ENCODE assay signal across 10 cellular contexts in the genomic region with DNA sequence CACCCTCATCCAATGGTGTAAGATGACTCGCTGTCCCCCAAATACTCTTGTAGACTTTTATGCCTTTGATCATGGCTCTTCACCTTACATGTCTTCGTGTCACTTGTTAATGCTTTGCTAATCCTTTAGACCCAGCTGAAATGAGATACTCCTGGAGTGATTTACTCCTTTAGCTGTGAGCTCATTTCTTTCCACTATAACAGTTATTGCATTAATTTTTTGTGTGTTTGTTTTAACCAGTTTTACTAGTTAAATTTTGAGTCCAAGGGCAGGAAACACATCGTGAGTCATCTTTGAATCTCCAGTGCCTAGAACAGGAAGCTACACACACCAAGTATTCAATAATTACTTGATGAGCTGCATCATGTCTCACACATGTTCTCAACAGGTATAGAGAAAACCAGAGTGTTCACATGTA. TPM values are rescaled to one million over a fixed set of nuclear protein-coding genes. Genes with fewer than 3 reads are reported as not detected.
DNase-seq lines count a peak whose midpoint lies in the region; ATAC-seq and TF ChIP-seq lines count a peak whose summit lies in the region.
"Had no signal": no experiment of that assay in that cellular context is flagged by ENCODE, and none has a peak within 500 bp of the region (broad histone marks: within the 10 kb centered on the region; RNA-seq: fewer than 3 reads in every experiment).

No MANE protein-coding gene starts in this region.

- peak overlapping the region; percentile 42 for H2AFZ ChIP-seq in DND-41 (ENCODE audit: low read depth, low read length)

- peaks cover under 1 to 9% of the 10 kb centered on the region in 2 donors for H3K36me3 Mint-ChIP-seq in activated naive CD4-positive, alpha-beta T cell treated with anti-CD3 and anti-CD28 coated beads, Interleukin-2, amount 50 U/mL, for 72 hours
- peaks cover 0 to 15% (median 12%) of the 10 kb centered on the region in 5 donors for H3K36me3 Mint-ChIP-seq in naive thymus-derived CD4-positive, alpha-beta T cell

- intact Hi-C loops in naive thymus-derived CD4-positive, alpha-beta T cell (cut with micrococcal nuclease) = no loop called here

- no peak for TF ChIP-seq CTCF in DND-41 (IDR thresholded peaks at IDR 0.05; ENCODE audit: borderline replicate concordance, extremely low read depth, low read length, poor library complexity, severe bottlenecking)

- peaks cover 54% of the 10 kb centered on the region for H3K79me2 ChIP-seq in DND-41 (ENCODE audit: insufficient read depth, low read length)

- CTCF ChIA-PET in naive thymus-derived CD4-positive, alpha-beta T cell (lab: Charles Lee) = interaction anchor here (1.1 to 11.9 kb wide), 6 partner anchors 8 to 117 kb away, joined by 3 to 256 read pairs (median 8); a partner anchor contains a TSS

- peak overlapping the region; percentile 79 to 88 for H3K27ac Mint-ChIP-seq in activated naive CD4-positive, alpha-beta T cell treated with anti-CD3 and anti-CD28 coated beads, Interleukin-2, amount 50 U/mL, for 72 hours
- peak overlapping the region; percentile 75 to 99 (median 92) for H3K27ac Mint-ChIP-seq in naive thymus-derived CD4-positive, alpha-beta T cell

- H3K27me3 ChIP-seq in DND-41 (ENCODE audit: insufficient read depth, low read length, poor library complexity) = no peaks in the 10 kb centered on the region
- H3K27me3 ChIP-seq in naive thymus-derived CD4-positive, alpha-beta T cell (ENCODE audit: control insufficient read depth in 2 of 2, insufficient read depth in 2 of 2, low read length in 2 of 2) = no peaks in the 10 kb centered on the region
- H3K27me3 ChIP-seq: sigmoid colon had no signal

- H3K4me3 Mint-ChIP-seq in naive thymus-derived CD4-positive, alpha-beta T cell = peak overlapping the region; percentile 13 to 81 (median 60)

- H3K4me3 ChIP-seq in DND-41 (ENCODE audit: low read depth in 1 of 2, low read length in 2 of 2) = no peak overlapping the region
- H3K4me3 ChIP-seq in naive thymus-derived CD4-positive, alpha-beta T cell (ENCODE audit: low read length) = peak overlapping the region; percentile 19
- H3K4me3 ChIP-seq: sigmoid colon had no signal

- H3K9me3 Mint-ChIP-seq in activated naive CD4-positive, alpha-beta T cell treated with anti-CD3 and anti-CD28 coated beads, Interleukin-2, amount 50 U/mL, for 72 hours = no peaks in the 10 kb centered on the region
- H3K9me3 Mint-ChIP-seq in naive thymus-derived CD4-positive, alpha-beta T cell = no peaks in the 10 kb centered on the region

- H3K27ac ChIP-seq in DND-41 (ENCODE audit: low read length) = peak overlapping the region; percentile 90
- H3K27ac ChIP-seq in naive thymus-derived CD4-positive, alpha-beta T cell (ENCODE audit: low read depth, low read length) = peak overlapping the region; percentile 52

- H3K4me1 Mint-ChIP-seq in naive thymus-derived CD4-positive, alpha-beta T cell = peaks cover 27 to 71% (median 54%) of the 10 kb centered on the region in 7 donors

- POLR2A ChIA-PET in naive thymus-derived CD4-positive, alpha-beta T cell (lab: Charles Lee) = interaction anchor here (0.8 to 20.8 kb wide), 12 partner anchors 3 to 380 kb away, joined by 3 to 581 read pairs (median 4); a partner anchor contains a TSS

- peaks cover 59% of the 10 kb centered on the region for H3K4me1 ChIP-seq in DND-41 (ENCODE audit: insufficient read depth, low read length)
- H3K4me1 ChIP-seq in naive thymus-derived CD4-positive, alpha-beta T cell (ENCODE audit: control insufficient read depth in 2 of 2, insufficient read depth in 2 of 2, low read length in 2 of 2) = peaks cover 18 to 52% of the 10 kb centered on the region in 2 donors

- peak overlapping the region; percentile 38 for H3K9ac ChIP-seq in DND-41 (ENCODE audit: low read depth, low read length)

- no peaks in the 10 kb centered on the region for H3K27me3 Mint-ChIP-seq in naive thymus-derived CD4-positive, alpha-beta T cell

- H3K4me2 ChIP-seq in DND-41 (ENCODE audit: insufficient read depth, low read length) = peak overlapping the region; percentile 9

- no peaks in the 10 kb centered on the region for H3K9me3 ChIP-seq in DND-41 (ENCODE audit: insufficient read depth, low read length, severe bottlenecking)
- H3K9me3 ChIP-seq in naive thymus-derived CD4-positive, alpha-beta T cell (ENCODE audit: control insufficient read depth in 2 of 3, low read length in 3 of 3) = no peaks in the 10 kb centered on the region
- H3K9me3 ChIP-seq: sigmoid colon had no signal

- DNase-seq in DND-41 (peak; percentile 22), KG1 (lab: John Stamatoyannopoulos, UW) (peak; percentile 56), retina (no peak), NCI-H526 (lab: John Stamatoyannopoulos, UW) (no peak)
- no peak for DNase-seq in activated naive CD4-positive, alpha-beta T cell treated with anti-CD3 and anti-CD28 coated beads, Interleukin-2, amount 50 U/mL, for 72 hours (ENCODE audit: low spot score in 2 of 2)
- peak in 7 of 9 donors; percentile 34 to 63 (median 50) for DNase-seq in naive thymus-derived CD4-positive, alpha-beta T cell
- DNase-seq: activated CD4-positive, CD25-positive, alpha-beta regulatory T cell; sigmoid colon had no signal

- no peaks in the 10 kb centered on the region for H3K36me3 ChIP-seq in DND-41 (ENCODE audit: insufficient read depth, low read length)
- H3K36me3 ChIP-seq in naive thymus-derived CD4-positive, alpha-beta T cell (ENCODE audit: control insufficient read depth in 2 of 3, insufficient read depth in 3 of 3, low read length in 3 of 3) = no peaks in the 10 kb centered on the region
- H3K36me3 ChIP-seq: sigmoid colon had no signal

- no peaks in the 10 kb centered on the region for H4K20me1 ChIP-seq in DND-41 (ENCODE audit: insufficient read depth, low read length)

- peak; percentile 75 for ATAC-seq in DND-41 (ENCODE audit: insufficient read depth, low read depth)
- ATAC-seq in activated naive CD4-positive, alpha-beta T cell treated with anti-CD3 and anti-CD28 coated beads, Interleukin-2, amount 50 U/mL, for 72 hours = peak; percentile 88 to 90
- peak; percentile 89 for ATAC-seq in naive thymus-derived CD4-positive, alpha-beta T cell
- no peak for ATAC-seq in HG03442 (IDR thresholded peaks at IDR 0.05; ENCODE audit: unreplicated experiment)
- ATAC-seq in HG03095 (IDR thresholded peaks at IDR 0.05; ENCODE audit: unreplicated experiment) = no peak

RNA-seq across cellular contexts. Expression of a gene that starts 6.5 kb away (rescaled TPM):
- 10 to 100 TPM; 51.5 to 62.1 TPM for total RNA-seq in activated naive CD4-positive, alpha-beta T cell treated with anti-CD3 and anti-CD28 coated beads, Interleukin-2, amount 50 U/mL, for 72 hours
- 10 to 100 TPM; 51.4 to 78.6 (median 67.3) TPM for total RNA-seq in naive thymus-derived CD4-positive, alpha-beta T cell
- polyA plus RNA-seq in naive thymus-derived CD4-positive, alpha-beta T cell = 10 to 100 TPM; 49.8 to 59.8 TPM

RNA-seq across cellular contexts. Expression of a gene that starts 27.2 kb away (rescaled TPM):
- total RNA-seq in activated naive CD4-positive, alpha-beta T cell treated with anti-CD3 and anti-CD28 coated beads, Interleukin-2, amount 50 U/mL, for 72 hours = 10 to 100 TPM; 34.1 to 41.4 TPM
- 100 to 1,000 TPM in 1 of 5 experiments, 10 to 100 TPM in 4; 39.7 to 103 (median 48.9) TPM for total RNA-seq in naive thymus-derived CD4-positive, alpha-beta T cell
- 1 to 10 TPM; 2.5 to 5.0 TPM for polyA plus RNA-seq in naive thymus-derived CD4-positive, alpha-beta T cell

Comparison
In these comparisons a context has a peak if more than half of its experiments do, and no peak if none do; other contexts are left out.
1. ATAC-seq: peak in DND-41 (single experiment), activated naive CD4-positive, alpha-beta T cell treated with anti-CD3 and anti-CD28 coated beads, Interleukin-2, amount 50 U/mL, for 72 hours (2 of 2) and naive thymus-derived CD4-positive, alpha-beta T cell (single experiment); none in HG03442 (single experiment) and HG03095 (single experiment).
2. DNase-seq: peak in DND-41 (single experiment), KG1 (single experiment) and naive thymus-derived CD4-positive, alpha-beta T cell (7 of 9); none in activated naive CD4-positive, alpha-beta T cell treated with anti-CD3 and anti-CD28 coated beads, Interleukin-2, amount 50 U/mL, for 72 hours (0 of 2), retina (single experiment) and NCI-H526 (0 of 2).